ENCODE assay signal across 31 cellular contexts in the genomic region with DNA sequence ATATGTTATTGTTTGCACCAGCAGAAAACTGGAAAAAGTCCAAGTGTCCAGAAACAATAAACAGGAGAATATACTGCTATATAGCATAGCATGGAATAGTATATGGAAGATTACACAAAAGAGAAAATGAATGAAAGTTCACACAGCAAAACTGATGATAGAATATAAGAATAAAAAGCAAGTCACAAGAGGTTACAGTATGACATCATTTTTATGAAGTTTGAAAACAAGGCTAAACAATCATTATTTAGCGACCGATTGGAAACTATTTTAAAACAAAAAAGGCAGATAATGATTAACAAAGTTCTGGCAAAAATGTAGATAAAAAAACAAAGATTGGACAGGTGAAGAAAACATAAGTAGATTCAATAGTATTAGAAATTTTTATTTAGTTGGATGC. TPM values are rescaled to one million over a fixed set of nuclear protein-coding genes. Genes with fewer than 3 reads are reported as not detected.
"Had no signal": no experiment of that assay in that cellular context is flagged by ENCODE, and none has a peak within 500 bp of the region (broad histone marks: within the 10 kb centered on the region; RNA-seq: fewer than 3 reads in every experiment).

No MANE protein-coding gene starts in this region.

- H3K4me2 ChIP-seq: SK-N-SH had no signal

- H3K4me1 Mint-ChIP-seq: activated CD4-positive, alpha-beta T cell treated with anti-CD3 and anti-CD28 coated beads for 36 hours; activated CD4-positive, alpha-beta T cell treated with anti-CD3 and anti-CD28 coated beads, Interleukin-2, amount 10 ng/mL, durations not matched to agents 7 days and 5 days; activated naive CD4-positive, alpha-beta T cell treated with anti-CD3 and anti-CD28 coated beads, Interleukin-2, amount 50 U/mL, for 24 hours; activated naive CD8-positive, alpha-beta T cell treated with anti-CD3 and anti-CD28 coated beads, Interleukin-2, amount 10 ng/mL, durations not matched to agents 7 days and 5 days; central memory CD8-positive, alpha-beta T cell; WTC11 had no signal

- H3K4me3 ChIP-seq: ascending aorta, cardiac muscle cell, Peyer's patch, SJSA1 had no signal

- H3K9ac ChIP-seq: SK-N-SH had no signal

- H3K4me1 ChIP-seq: ascending aorta, Peyer's patch had no signal

- DNase-seq: activated CD4-positive, alpha-beta T cell treated with anti-CD3 and anti-CD28 coated beads for 36 hours; activated CD4-positive, alpha-beta T cell treated with anti-CD3 and anti-CD28 coated beads, Interleukin-2, amount 10 ng/mL, durations not matched to agents 7 days and 5 days; activated CD4-positive, alpha-beta T cell treated with anti-CD3 and anti-CD28 coated beads, Interleukin-2, amount 50 U/mL, for 48 hours; activated CD8-positive, alpha-beta T cell treated with anti-CD3 and anti-CD28 coated beads, Interleukin-2, amount 10 ng/mL, durations not matched to agents 7 days and 5 days; activated gamma-delta T cell; activated naive CD4-positive, alpha-beta T cell treated with Interleukin-2 at 50 U/mL for 16 hours; activated naive CD8-positive, alpha-beta T cell treated with anti-CD3 and anti-CD28 coated beads, Interleukin-2, amount 10 ng/mL, durations not matched to agents 7 days and 5 days; activated T-cell treated with anti-CD3 and anti-CD28 coated beads, Interleukin-2, amount 50 U/mL, for 24 hours; amygdala; NCI-H1436 treated with DMSO at 0.1 percent for 48 hours; NCI-H1694 treated with DMSO at 0.1 percent for 48 hours; NCI-H2029; NCI-H510A; NCI-H526; NCI-H748 treated with DMSO at 0.1 percent for 48 hours; NK-92 treated with Interleukin-12 subunit alpha and Interleukin-12 subunit beta, amount 100 ng/mL, for 24 hours; PC-3; Peyer's patch; RPMI8226; SHP77 treated with DMSO at 0.1 percent for 48 hours; SK-N-SH had no signal

- H3K27me3 ChIP-seq: ascending aorta, Peyer's patch, SJSA1 had no signal

- H3K27ac ChIP-seq: ascending aorta, cardiac muscle cell, Peyer's patch, SJSA1 had no signal

- H3K9me3 Mint-ChIP-seq: activated CD4-positive, alpha-beta T cell treated with anti-CD3 and anti-CD28 coated beads, Interleukin-2, amount 10 ng/mL, durations not matched to agents 7 days and 5 days; activated naive CD8-positive, alpha-beta T cell treated with anti-CD3 and anti-CD28 coated beads, Interleukin-2, amount 10 ng/mL, durations not matched to agents 7 days and 5 days; activated T-helper 2 cell treated with anti-CD3 and anti-CD28 coated beads, Interferon-gamma antibody, Interleukin-2, Interleukin-4, amounts not matched to agents 10 μg/mL and 5 μg/mL and 100 μg/mL, durations not matched to agents 14 hours and 24 hours and 36 hours; T-helper 1 cell treated with Interleukin-12 subunit alpha and Interleukin-12 subunit beta and Interleukin-4 antibody, amounts not matched to agents 30 μg/mL and 1 μg/mL, for 36 hours; T-helper 2 cell treated with Interferon-gamma antibody and Interleukin-4, amounts not matched to agents 5 μg/mL and 100 μg/mL, for 36 hours; WTC11 had no signal

- H3K27me3 Mint-ChIP-seq: activated CD4-positive, alpha-beta T cell treated with anti-CD3 and anti-CD28 coated beads for 36 hours; activated CD4-positive, alpha-beta T cell treated with anti-CD3 and anti-CD28 coated beads, Interleukin-2, amount 10 ng/mL, durations not matched to agents 7 days and 5 days; activated naive CD4-positive, alpha-beta T cell treated with anti-CD3 and anti-CD28 coated beads, Interleukin-2, amount 50 U/mL, for 24 hours; activated naive CD8-positive, alpha-beta T cell treated with anti-CD3 and anti-CD28 coated beads, Interleukin-2, amount 10 ng/mL, durations not matched to agents 7 days and 5 days; activated T-cell treated with anti-CD3 and anti-CD28 coated beads, Interleukin-2, amount 50 U/mL, for 24 hours; central memory CD8-positive, alpha-beta T cell had no signal

- H3K9me3 ChIP-seq: ascending aorta, Peyer's patch, SJSA1, SK-N-SH had no signal

- H3K4me3 Mint-ChIP-seq: activated CD4-positive, alpha-beta T cell treated with anti-CD3 and anti-CD28 coated beads for 36 hours; activated CD4-positive, alpha-beta T cell treated with anti-CD3 and anti-CD28 coated beads, Interleukin-2, amount 10 ng/mL, durations not matched to agents 7 days and 5 days; activated CD8-positive, alpha-beta T cell treated with anti-CD3 and anti-CD28 coated beads, Interleukin-2, amount 10 ng/mL, durations not matched to agents 7 days and 5 days; activated naive CD4-positive, alpha-beta T cell treated with anti-CD3 and anti-CD28 coated beads, Interleukin-2, amount 50 U/mL, for 24 hours; activated naive CD8-positive, alpha-beta T cell treated with anti-CD3 and anti-CD28 coated beads, Interleukin-2, amount 10 ng/mL, durations not matched to agents 7 days and 5 days; activated T-cell treated with anti-CD3 and anti-CD28 coated beads, Interleukin-2, amount 50 U/mL, for 24 hours; central memory CD8-positive, alpha-beta T cell; T-helper 1 cell treated with Interleukin-12 subunit alpha and Interleukin-12 subunit beta and Interleukin-4 antibody, amounts not matched to agents 30 μg/mL and 1 μg/mL, for 36 hours; T-helper 2 cell treated with Interferon-gamma antibody and Interleukin-4, amounts not matched to agents 5 μg/mL and 100 μg/mL, for 36 hours; WTC11 had no signal

- H3K36me3 ChIP-seq: ascending aorta, cardiac muscle cell, Peyer's patch, SJSA1 had no signal

- H3K36me3 Mint-ChIP-seq: activated naive CD4-positive, alpha-beta T cell treated with anti-CD3 and anti-CD28 coated beads, Interleukin-2, amount 50 U/mL, for 24 hours; activated naive CD8-positive, alpha-beta T cell treated with anti-CD3 and anti-CD28 coated beads, Interleukin-2, amount 10 ng/mL, durations not matched to agents 7 days and 5 days; WTC11 had no signal

- ATAC-seq: activated CD4-positive, alpha-beta T cell treated with anti-CD3 and anti-CD28 coated beads for 36 hours; activated CD4-positive, CD25-positive, alpha-beta regulatory T cell treated with anti-CD3 and anti-CD28 coated beads, Interleukin-2, amount 50 U/mL, for 24 hours; activated CD8-positive, alpha-beta T cell treated with anti-CD3 and anti-CD28 coated beads, Interleukin-2, amount 10 ng/mL, durations not matched to agents 7 days and 5 days; PC-3; WTC11 had no signal

- H3K27ac Mint-ChIP-seq: activated CD4-positive, alpha-beta T cell treated with anti-CD3 and anti-CD28 coated beads for 36 hours; activated CD4-positive, alpha-beta T cell treated with anti-CD3 and anti-CD28 coated beads, Interleukin-2, amount 10 ng/mL, durations not matched to agents 7 days and 5 days; activated CD8-positive, alpha-beta T cell treated with anti-CD3 and anti-CD28 coated beads, Interleukin-2, amount 10 ng/mL, durations not matched to agents 7 days and 5 days; activated naive CD4-positive, alpha-beta T cell treated with anti-CD3 and anti-CD28 coated beads, Interleukin-2, amount 50 U/mL, for 24 hours; activated naive CD8-positive, alpha-beta T cell treated with anti-CD3 and anti-CD28 coated beads, Interleukin-2, amount 10 ng/mL, durations not matched to agents 7 days and 5 days; activated T-cell treated with anti-CD3 and anti-CD28 coated beads, Interleukin-2, amount 50 U/mL, for 24 hours; activated T-helper 2 cell treated with anti-CD3 and anti-CD28 coated beads, Interferon-gamma antibody, Interleukin-2, Interleukin-4, amounts not matched to agents 10 μg/mL and 5 μg/mL and 100 μg/mL, durations not matched to agents 14 hours and 24 hours and 36 hours; T-helper 1 cell treated with Interleukin-12 subunit alpha and Interleukin-12 subunit beta and Interleukin-4 antibody, amounts not matched to agents 30 μg/mL and 1 μg/mL, for 36 hours; T-helper 2 cell treated with Interferon-gamma antibody and Interleukin-4, amounts not matched to agents 5 μg/mL and 100 μg/mL, for 36 hours; WTC11 had no signal

RNA-seq across cellular contexts. Expression of gene SOX6, which starts 47.1 kb away (rescaled TPM):
- total RNA-seq: activated CD4-positive, alpha-beta T cell treated with anti-CD3 and anti-CD28 coated beads, Interleukin-2, amount 10 ng/mL, durations not matched to agents 7 days and 5 days; activated CD8-positive, alpha-beta T cell treated with anti-CD3 and anti-CD28 coated beads, Interleukin-2, amount 10 ng/mL, durations not matched to agents 7 days and 5 days; activated naive CD8-positive, alpha-beta T cell treated with anti-CD3 and anti-CD28 coated beads, Interleukin-2, amount 10 ng/mL, durations not matched to agents 7 days and 5 days; PC-3 had no signal
